Comparison of ENCODE assay signal across 8 cellular contexts in genomic region chr9:69174645-69175487, GRCh38. TPM values are rescaled to one million over a fixed set of nuclear protein-coding genes. Genes with fewer than 3 reads are reported as not detected.
DNase-seq lines count a peak whose midpoint lies in the region; ATAC-seq and TF ChIP-seq lines count a peak whose summit lies in the region.

No MANE protein-coding gene starts in this region.

- peak overlapping the region in 6 of 8 donors; percentile 51 to 81 (median 57) for H3K27ac ChIP-seq in spleen

- H3K27ac Mint-ChIP-seq in immature natural killer cell = peak overlapping the region in 3 of 6 donors; percentile 19 to 83 (median 41)

- peak overlapping the region; percentile 76 to 92 (median 85) for H3K4me3 Mint-ChIP-seq in immature natural killer cell

- intact Hi-C loops in spleen (cut with DNase I; ENCODE audit: low total_unique reads) = no loop called here

- H3K27me3 Mint-ChIP-seq in immature natural killer cell (ENCODE audit: low read depth in 3 of 3) = peaks cover 5 to 11% (median 6%) of the 10 kb centered on the region in 3 donors

- peak; percentile 11 for TF ChIP-seq POLR2A in GM19193 (IDR thresholded peaks at IDR 0.05; ENCODE audit: extremely low read depth, insufficient read depth, insufficient read length)
- no peak for TF ChIP-seq POLR2A in spleen (IDR thresholded peaks at IDR 0.05)

- peak; percentile 33 for DNase-seq in COR-L47 (lab: John Stamatoyannopoulos, UW)
- peak; percentile 79 for DNase-seq in RKO (ENCODE audit: low spot score)
- DNase-seq in brain pericyte (ENCODE audit: low read depth, low spot score) = peak; percentile 76
- DNase-seq in immature natural killer cell = no peak
- no peak for DNase-seq in spleen
- DNase-seq in NCI-H1436 treated with DMSO at 0.1 percent for 48 hours (lab: John Stamatoyannopoulos, UW) = no peak

- H3K36me3 Mint-ChIP-seq in immature natural killer cell = peaks cover 0 to 3% (median 0%) of the 10 kb centered on the region in 3 donors

- peaks cover 7 to 43% (median 28%) of the 10 kb centered on the region in 6 donors for H3K4me1 ChIP-seq in spleen

- no peaks in the 10 kb centered on the region for H3K9me3 Mint-ChIP-seq in immature natural killer cell

- TF ChIP-seq CTCF in spleen (IDR thresholded peaks at IDR 0.05 in 8 of 11, conservative IDR thresholded peaks at IDR 0.05 in 3 of 11) = no peak

- ATAC-seq in HG03139 (IDR thresholded peaks at IDR 0.05; ENCODE audit: unreplicated experiment) = peak; percentile 38

- H3K4me1 Mint-ChIP-seq in immature natural killer cell = peaks cover 21 to 27% of the 10 kb centered on the region in 2 donors

- no peaks in the 10 kb centered on the region for H3K36me3 ChIP-seq in spleen

- WGBS in spleen, 5 donors = 7 to 15% (median 9%) methylated on average over 19 of the region's 19 CpGs

- H3K4me3 ChIP-seq in spleen = peak overlapping the region; percentile 63 to 85 (median 72)

- peaks cover 0 to 43% (median 12%) of the 10 kb centered on the region in 7 donors for H3K27me3 ChIP-seq in spleen (replicated peaks in 1 of 7)

- H3K9me3 ChIP-seq in spleen = no peaks in the 10 kb centered on the region

RNA-seq across cellular contexts. Expression of gene TJP2, which starts 0.8 kb away (rescaled TPM):
- polyA plus RNA-seq in immature natural killer cell (1 to 10 TPM; 1.5 to 4.9 (median 1.5) TPM), spleen (1 to 10 TPM; 2.9 to 5.6 (median 5.2) TPM)
- 10 to 100 TPM; 11.3 to 20.5 (median 16.1) TPM for total RNA-seq in spleen

Comparison
In these comparisons a context has a peak if more than half of its experiments do, and no peak if none do; other contexts are left out.
1. DNase-seq: peak in COR-L47 (single experiment), RKO (single experiment) and brain pericyte (single experiment); none in immature natural killer cell (0 of 3), spleen (single experiment) and NCI-H1436 treated with DMSO at 0.1 percent for 48 hours (single experiment).